Comparison of ENCODE assay signal across 17 cellular contexts in the genomic region with DNA sequence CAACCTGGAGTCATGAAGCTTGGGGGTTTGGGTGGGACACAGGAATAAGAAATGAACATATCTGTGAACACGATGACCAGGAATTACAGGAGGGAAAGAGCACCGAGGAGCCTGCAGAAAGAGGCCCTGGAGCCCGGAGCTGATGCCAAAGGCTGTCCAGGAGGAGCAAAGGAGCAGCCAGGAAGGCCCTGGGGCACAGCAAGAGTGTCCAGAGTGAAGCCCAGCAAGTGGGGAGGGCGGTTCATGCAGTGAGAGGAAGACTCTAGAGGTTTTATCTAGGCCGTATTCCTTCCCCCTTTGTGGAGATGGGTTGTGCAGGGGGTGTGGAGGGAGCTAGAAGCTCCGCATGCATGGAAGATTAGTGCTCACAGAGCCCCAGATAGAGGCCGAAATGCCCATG.
A peak's percentile ranks its signal among the peaks of the same experiment; 100 is the strongest.
DNase-seq lines count a peak whose midpoint lies in the region; ATAC-seq and TF ChIP-seq lines count a peak whose summit lies in the region.
"Had no signal": no experiment of that assay in that cellular context is flagged by ENCODE, and none has a peak within 500 bp of the region (broad histone marks: within the 10 kb centered on the region; RNA-seq: fewer than 3 reads in every experiment).

No MANE protein-coding gene starts in this region.

- H3K4me3 Mint-ChIP-seq in activated naive CD4-positive, alpha-beta T cell treated with anti-CD3 and anti-CD28 coated beads, Interleukin-2, amount 10 ng/mL, durations not matched to agents 7 days and 5 days = no peak overlapping the region
- no peak overlapping the region for H3K4me3 Mint-ChIP-seq in activated T-helper 17 cell treated with anti-CD3 and anti-CD28 coated beads, Interleukin-2, amount 50 U/mL, for 72 hours
- H3K4me3 Mint-ChIP-seq: CD14-positive monocyte had no signal

- no peak for TF ChIP-seq CTCF in GM10266 (IDR thresholded peaks at IDR 0.05; ENCODE audit: control insufficient read depth, insufficient read depth, low read depth, missing control alignments)

- DNase-seq in activated naive CD4-positive, alpha-beta T cell treated with anti-CD3 and anti-CD28 coated beads, Interleukin-2, amount 10 ng/mL, durations not matched to agents 7 days and 5 days = no peak
- DNase-seq in activated naive CD4-positive, alpha-beta T cell (lab: John Stamatoyannopoulos, UW) = no peak
- DNase-seq in left lobe of liver (ENCODE audit: low spot score) (peak; percentile 27), Kasumi-1 (lab: John Stamatoyannopoulos, UW) (no peak), GM10266 (ENCODE audit: extremely low spot score) (no peak), HuH-7.5 (ENCODE audit: low spot score) (no peak)
- DNase-seq: EL, H7, KG1, NCI-H1436 treated with DMSO at 0.1 percent for 48 hours, NCI-H2029 treated with DMSO at 0.1 percent for 48 hours, NCI-H2171 treated with DMSO at 0.1 percent for 48 hours, NCI-H510A, NCI-H774, RPMI8226 had no signal

- no peak for ATAC-seq in activated T-helper 17 cell treated with anti-CD3 and anti-CD28 coated beads, Interleukin-2, amount 50 U/mL, for 72 hours (replicated peaks)
- ATAC-seq in left lobe of liver = no peak

- peak overlapping the region; percentile 8 for H3K27ac Mint-ChIP-seq in activated naive CD4-positive, alpha-beta T cell treated with anti-CD3 and anti-CD28 coated beads, Interleukin-2, amount 10 ng/mL, durations not matched to agents 7 days and 5 days
- peak overlapping the region; percentile 84 for H3K27ac Mint-ChIP-seq in activated T-helper 17 cell treated with anti-CD3 and anti-CD28 coated beads, Interleukin-2, amount 50 U/mL, for 72 hours
- H3K27ac Mint-ChIP-seq: CD14-positive monocyte had no signal

- CTCF ChIA-PET in activated naive CD4-positive, alpha-beta T cell treated with anti-CD3 and anti-CD28 coated beads, Interleukin-2, amount 10 ng/mL, durations not matched to agents 7 days and 5 days (lab: Charles Lee) = interaction anchor here (1.1 to 3.6 kb wide), 12 partner anchors 11 to 329 kb away, joined by 3 to 25 read pairs (median 4); no protein-coding TSS in a partner anchor

- no peaks in the 10 kb centered on the region for H3K36me3 Mint-ChIP-seq in activated naive CD4-positive, alpha-beta T cell treated with anti-CD3 and anti-CD28 coated beads, Interleukin-2, amount 10 ng/mL, durations not matched to agents 7 days and 5 days
- no peaks in the 10 kb centered on the region for H3K36me3 Mint-ChIP-seq in activated T-helper 17 cell treated with anti-CD3 and anti-CD28 coated beads, Interleukin-2, amount 50 U/mL, for 72 hours (ENCODE audit: low read depth)
- H3K36me3 Mint-ChIP-seq: CD14-positive monocyte had no signal

- H3K4me1 Mint-ChIP-seq in activated naive CD4-positive, alpha-beta T cell treated with anti-CD3 and anti-CD28 coated beads, Interleukin-2, amount 10 ng/mL, durations not matched to agents 7 days and 5 days = peaks cover 14% of the 10 kb centered on the region
- H3K4me1 Mint-ChIP-seq in activated T-helper 17 cell treated with anti-CD3 and anti-CD28 coated beads, Interleukin-2, amount 50 U/mL, for 72 hours = peaks cover 9% of the 10 kb centered on the region

- H3K9me3 Mint-ChIP-seq in activated naive CD4-positive, alpha-beta T cell treated with anti-CD3 and anti-CD28 coated beads, Interleukin-2, amount 10 ng/mL, durations not matched to agents 7 days and 5 days = no peaks in the 10 kb centered on the region
- H3K9me3 Mint-ChIP-seq in activated T-helper 17 cell treated with anti-CD3 and anti-CD28 coated beads, Interleukin-2, amount 50 U/mL, for 72 hours = no peaks in the 10 kb centered on the region
- H3K9me3 Mint-ChIP-seq: CD14-positive monocyte had no signal

- peaks cover 52% of the 10 kb centered on the region for H3K27me3 Mint-ChIP-seq in activated naive CD4-positive, alpha-beta T cell treated with anti-CD3 and anti-CD28 coated beads, Interleukin-2, amount 10 ng/mL, durations not matched to agents 7 days and 5 days
- H3K27me3 Mint-ChIP-seq in activated T-helper 17 cell treated with anti-CD3 and anti-CD28 coated beads, Interleukin-2, amount 50 U/mL, for 72 hours = peaks cover 12% of the 10 kb centered on the region
